ENCODE assay signal across 1 cellular context in genomic region chr6:7426447-7427169, GRCh38.
A peak's percentile ranks its signal among the peaks of the same experiment; 100 is the strongest.
TF ChIP-seq lines count a peak whose summit lies in the region.

No MANE protein-coding gene starts in this region.

TF ChIP-seq in HepG2, 621 proteins besides CTCF, POLR2A, EP300 and RAD21 (continued from another document and continues in another):
- TF ChIP-seq BCLAF1 (IDR thresholded peaks at IDR 0.05) (no peak), POGZ (CRISPR knock-in tag; IDR thresholded peaks at IDR 0.05) (peak; percentile 90), HMGXB4 (CRISPR knock-in tag; IDR thresholded peaks at IDR 0.05; ENCODE audit: borderline replicate concordance in 1 of 2, low read depth in 1 of 2) (peak; percentile 19 to 58; a peak in 1 of 4 replicates), THAP11 (CRISPR knock-in tag; IDR thresholded peaks at IDR 0.05) (peak; percentile 30; the same call in 1 of the 2 replicates), NR2F2 (IDR thresholded peaks at IDR 0.05; ENCODE audit: borderline replicate concordance, low read depth) (peak; percentile 66; the same call in 1 of the 2 replicates), POLR2AphosphoS5 (IDR thresholded peaks at IDR 0.05; ENCODE audit: low read depth, low read length) (peak; percentile 96), ZBTB38 (CRISPR knock-in tag; IDR thresholded peaks at IDR 0.05) (peak; percentile 69), ARHGAP35 (CRISPR knock-in tag; IDR thresholded peaks at IDR 0.05; ENCODE audit: borderline replicate concordance) (no peak), RBFOX2 (IDR thresholded peaks at IDR 0.05; ENCODE audit: low read depth, low read length) (peak; percentile 46; the same call in 1 of the 2 replicates), SP5 (CRISPR knock-in tag; IDR thresholded peaks at IDR 0.05; ENCODE audit: borderline replicate concordance, low read depth) (peak; percentile 48; the same call in 1 of the 2 replicates), MEF2D (CRISPR knock-in tag; IDR thresholded peaks at IDR 0.05) (peak; percentile 25; the same call in 1 of the 2 replicates), ETV5 (CRISPR knock-in tag; IDR thresholded peaks at IDR 0.05; ENCODE audit: borderline replicate concordance) (0 out of 2 replicates have a peak, but pooled peaks have one; percentile 29), HMGA1 (CRISPR knock-in tag; conservative IDR thresholded peaks at IDR 0.05) (no peak), ZNF10 (CRISPR knock-in tag; IDR thresholded peaks at IDR 0.05; ENCODE audit: borderline replicate concordance, low read depth) (no peak), GATA4 (IDR thresholded peaks at IDR 0.05; ENCODE audit: borderline replicate concordance, low read depth) (peak; percentile 68; the same call in 1 of the 2 replicates), MIER2 (CRISPR knock-in tag; IDR thresholded peaks at IDR 0.05) (no peak), POGK (CRISPR knock-in tag; conservative IDR thresholded peaks at IDR 0.05) (0 out of 2 replicates have a peak, but pooled peaks have one; percentile 61), ELF3 (CRISPR knock-in tag; IDR thresholded peaks at IDR 0.05) (0 out of 2 replicates have a peak, but pooled peaks have one; percentile 14), RCOR2 (CRISPR knock-in tag; IDR thresholded peaks at IDR 0.05) (peak; percentile 45; the same call in 1 of the 2 replicates), NCOA2 (CRISPR knock-in tag; IDR thresholded peaks at IDR 0.05) (peak; percentile 41; the same call in 1 of the 2 replicates), SIX1 (CRISPR knock-in tag; IDR thresholded peaks at IDR 0.05; ENCODE audit: borderline replicate concordance) (peak; percentile 24; the same call in 1 of the 2 replicates), ERF (CRISPR knock-in tag; IDR thresholded peaks at IDR 0.05) (peak; percentile 62; the same call in 1 of the 2 replicates), SNAPC2 (CRISPR knock-in tag; IDR thresholded peaks at IDR 0.05) (peak; percentile 68; the same call in 1 of the 2 replicates), ZNF546 (CRISPR knock-in tag; conservative IDR thresholded peaks at IDR 0.05) (no peak), HDAC2 (CRISPR knock-in tag; IDR thresholded peaks at IDR 0.05) (peak; percentile 27; the same call in 1 of the 2 replicates), ZNF816 (CRISPR knock-in tag; IDR thresholded peaks at IDR 0.05; ENCODE audit: borderline replicate concordance) (no peak), ZFP62 (CRISPR knock-in tag; IDR thresholded peaks at IDR 0.05) (no peak), TFAP4 (IDR thresholded peaks at IDR 0.05; ENCODE audit: borderline replicate concordance, low read depth) (0 out of 2 replicates have a peak, but pooled peaks have one; percentile 12), ZNF354B (CRISPR knock-in tag; IDR thresholded peaks at IDR 0.05) (peak; percentile 78; the same call in 1 of the 2 replicates), ZNF382 (CRISPR knock-in tag; IDR thresholded peaks at IDR 0.05; ENCODE audit: borderline replicate concordance) (no peak), ZNF770 (CRISPR knock-in tag; IDR thresholded peaks at IDR 0.05) (no peak), MNT (IDR thresholded peaks at IDR 0.05) (no peak), CEBPB (IDR thresholded peaks at IDR 0.05; ENCODE audit: borderline replicate concordance, low read depth, low read length) (no peak), ZNF232 (CRISPR knock-in tag; IDR thresholded peaks at IDR 0.05; ENCODE audit: borderline replicate concordance) (peak; percentile 26; the same call in 1 of the 2 replicates), ZNF749 (CRISPR knock-in tag; IDR thresholded peaks at IDR 0.05; ENCODE audit: borderline replicate concordance) (0 out of 2 replicates have a peak, but pooled peaks have one; percentile 35), SAFB2 (CRISPR knock-in tag; IDR thresholded peaks at IDR 0.05; ENCODE audit: borderline replicate concordance, low read depth) (no peak), TAF1 (CRISPR knock-in tag; IDR thresholded peaks at IDR 0.05) (peak; percentile 62; the same call in 1 of the 2 replicates), PHF5A (CRISPR knock-in tag; IDR thresholded peaks at IDR 0.05; ENCODE audit: low read depth, unreplicated experiment) (no peak), TBX3 (IDR thresholded peaks at IDR 0.05; ENCODE audit: borderline replicate concordance) (peak; percentile 46; the same call in 1 of the 2 replicates), SMAD3 (CRISPR knock-in tag; IDR thresholded peaks at IDR 0.05) (peak; percentile 70; the same call in 1 of the 2 replicates), NR2F6 (IDR thresholded peaks at IDR 0.05) (peak; percentile 54), NR2F6 (CRISPR knock-in tag; IDR thresholded peaks at IDR 0.05) (peak; percentile 50), PHF20 (CRISPR knock-in tag; IDR thresholded peaks at IDR 0.05) (peak; percentile 21; the same call in 1 of the 2 replicates), ZBTB33 (CRISPR knock-in tag; IDR thresholded peaks at IDR 0.05) (0 out of 2 replicates have a peak, but pooled peaks have one; percentile 37), HINFP (CRISPR knock-in tag; IDR thresholded peaks at IDR 0.05; ENCODE audit: low read depth) (peak; percentile 75; the same call in 1 of the 2 replicates), ATRX (CRISPR knock-in tag; IDR thresholded peaks at IDR 0.05; ENCODE audit: borderline replicate concordance) (no peak), SALL1 (CRISPR knock-in tag; IDR thresholded peaks at IDR 0.05) (peak; percentile 70; the same call in 1 of the 2 replicates), SIX4 (CRISPR knock-in tag; IDR thresholded peaks at IDR 0.05) (0 out of 2 replicates have a peak, but pooled peaks have one; percentile 11), ZNF331 (CRISPR knock-in tag; IDR thresholded peaks at IDR 0.05) (0 out of 2 replicates have a peak, but pooled peaks have one; percentile 45), ZNF567 (CRISPR knock-in tag; IDR thresholded peaks at IDR 0.05; ENCODE audit: borderline replicate concordance) (no peak), ZNF501 (CRISPR knock-in tag; IDR thresholded peaks at IDR 0.05) (peak; percentile 76), SPEN (CRISPR knock-in tag; IDR thresholded peaks at IDR 0.05; ENCODE audit: low read depth) (0 out of 2 replicates have a peak, but pooled peaks have one; percentile 20), PREB (CRISPR knock-in tag; IDR thresholded peaks at IDR 0.05) (no peak)
